In the genomic region with DNA sequence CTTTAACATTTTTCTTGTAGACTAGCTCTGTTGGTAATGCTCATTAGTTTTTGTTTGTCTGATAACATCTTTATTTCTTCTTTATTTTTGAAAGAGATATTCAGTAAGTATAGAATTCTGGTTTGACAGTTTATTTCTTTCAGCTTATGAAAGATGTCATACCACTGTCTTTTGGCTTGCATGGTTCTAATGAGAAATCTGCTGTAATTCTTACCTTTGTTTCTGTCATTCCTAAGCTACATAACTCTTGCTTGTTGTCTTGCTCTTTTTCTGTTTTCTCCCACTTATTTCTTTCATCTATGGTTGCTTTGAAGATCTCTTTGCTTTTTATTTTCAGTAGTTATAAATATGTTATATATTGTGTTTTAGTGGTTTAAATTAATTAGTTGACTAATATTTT, we compare ENCODE assay signal across 23 cellular contexts.
A peak's percentile ranks its signal among the peaks of the same experiment; 100 is the strongest.
DNase-seq lines count a peak whose midpoint lies in the region; ATAC-seq, FAIRE-seq and TF ChIP-seq lines count a peak whose summit lies in the region.
"Had no signal": no experiment of that assay in that cellular context is flagged by ENCODE, and none has a peak within 500 bp of the region (broad histone marks: within the 10 kb centered on the region; RNA-seq: fewer than 3 reads in every experiment).

No MANE protein-coding gene starts in this region.

- peaks cover 54% of the 10 kb centered on the region for H3K9me3 Mint-ChIP-seq in WTC11

- TF ChIP-seq POLR2A in H54 (IDR thresholded peaks at IDR 0.05; ENCODE audit: low read depth, low read length) = no peak

- H3K27ac Mint-ChIP-seq in WTC11 = no peak overlapping the region
- H3K27ac Mint-ChIP-seq: CD14-positive monocyte; CD4-positive, alpha-beta memory T cell; CD4-positive, CD25-positive, alpha-beta regulatory T cell; CD8-positive, alpha-beta memory T cell had no signal

- CTCF ChIA-PET in WTC11 (lab: Charles Lee) = no interaction called here

- peak; percentile 69 for FAIRE-seq in H54 (lab: Jason Lieb, UNC)
- FAIRE-seq: A204.1, G401.6, GM12891, GM19239 had no signal

- peaks cover 37% of the 10 kb centered on the region for H3K36me3 Mint-ChIP-seq in WTC11
- H3K36me3 Mint-ChIP-seq: CD14-positive monocyte; CD4-positive, alpha-beta memory T cell; CD4-positive, CD25-positive, alpha-beta regulatory T cell; CD8-positive, alpha-beta memory T cell had no signal

- no peak for ATAC-seq in WTC11

- POLR2A ChIA-PET in WTC11 (lab: Charles Lee) = no interaction called here

- DNase-seq in NCI-H2107 treated with DMSO at 0.1 percent for 48 hours (lab: John Stamatoyannopoulos, UW; ENCODE audit: unreplicated experiment) (peak; percentile 8), NCI-H2107 (lab: John Stamatoyannopoulos, UW) (no peak), H54 (ENCODE audit: insufficient read length, low spot score) (no peak), WTC11 (ENCODE audit: low spot score) (no peak), DMS79 (lab: John Stamatoyannopoulos, UW) (no peak)
- DNase-seq: 8988T; ACHN; BE2C; C1 segment of cervical spinal cord; CD4-positive, alpha-beta memory T cell; CD4-positive, CD25-positive, alpha-beta regulatory T cell; CD8-positive, alpha-beta memory T cell; COR-L47; DMS 273 treated with DMSO at 0.1 percent for 48 hours; DMS153; DMS53; DMS79 treated with DMSO at 0.1 percent for 48 hours; GF-D8 had no signal

- H3K4me1 Mint-ChIP-seq in WTC11 = peaks cover 13% of the 10 kb centered on the region
- H3K4me1 Mint-ChIP-seq: CD14-positive monocyte; CD4-positive, alpha-beta memory T cell; CD4-positive, CD25-positive, alpha-beta regulatory T cell; CD8-positive, alpha-beta memory T cell had no signal

- no peak overlapping the region for H3K4me3 Mint-ChIP-seq in WTC11
- H3K4me3 Mint-ChIP-seq: CD14-positive monocyte; CD4-positive, alpha-beta memory T cell; CD4-positive, CD25-positive, alpha-beta regulatory T cell; CD8-positive, alpha-beta memory T cell had no signal

- H3K27me3 Mint-ChIP-seq in WTC11 (ENCODE audit: low read depth) = no peaks in the 10 kb centered on the region; the same call in 1 of the 2 replicates
- H3K27me3 Mint-ChIP-seq: CD4-positive, alpha-beta memory T cell; CD4-positive, CD25-positive, alpha-beta regulatory T cell; CD8-positive, alpha-beta memory T cell had no signal

- no peak for TF ChIP-seq CTCF in WTC11 (IDR thresholded peaks at IDR 0.05)

TF ChIP-seq in WTC11, 78 proteins besides CTCF, POLR2A, EP300 and RAD21:
- peak; percentile 98 for TF ChIP-seq ZNF317 (CRISPR knock-in tag; IDR thresholded peaks at IDR 0.05; ENCODE audit: borderline replicate concordance, low read depth)
- TF ChIP-seq, protein P1, sequence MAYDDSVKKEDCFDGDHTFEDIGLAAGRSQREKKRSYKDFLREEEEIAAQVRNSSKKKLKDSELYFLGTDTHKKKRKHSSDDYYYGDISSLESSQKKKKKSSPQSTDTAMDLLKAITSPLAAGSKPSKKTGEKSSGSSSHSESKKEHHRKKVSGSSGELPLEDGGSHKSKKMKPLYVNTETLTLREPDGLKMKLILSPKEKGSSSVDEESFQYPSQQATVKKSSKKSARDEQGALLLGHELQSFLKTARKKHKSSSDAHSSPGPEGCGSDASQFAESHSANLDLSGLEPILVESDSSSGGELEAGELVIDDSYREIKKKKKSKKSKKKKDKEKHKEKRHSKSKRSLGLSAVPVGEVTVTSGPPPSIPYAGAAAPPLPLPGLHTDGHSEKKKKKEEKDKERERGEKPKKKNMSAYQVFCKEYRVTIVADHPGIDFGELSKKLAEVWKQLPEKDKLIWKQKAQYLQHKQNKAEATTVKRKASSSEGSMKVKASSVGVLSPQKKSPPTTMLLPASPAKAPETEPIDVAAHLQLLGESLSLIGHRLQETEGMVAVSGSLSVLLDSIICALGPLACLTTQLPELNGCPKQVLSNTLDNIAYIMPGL (CRISPR knock-in tag; IDR thresholded peaks at IDR 0.05) = no peak
